ENCODE assay signal across 8 cellular contexts in the genomic region with DNA sequence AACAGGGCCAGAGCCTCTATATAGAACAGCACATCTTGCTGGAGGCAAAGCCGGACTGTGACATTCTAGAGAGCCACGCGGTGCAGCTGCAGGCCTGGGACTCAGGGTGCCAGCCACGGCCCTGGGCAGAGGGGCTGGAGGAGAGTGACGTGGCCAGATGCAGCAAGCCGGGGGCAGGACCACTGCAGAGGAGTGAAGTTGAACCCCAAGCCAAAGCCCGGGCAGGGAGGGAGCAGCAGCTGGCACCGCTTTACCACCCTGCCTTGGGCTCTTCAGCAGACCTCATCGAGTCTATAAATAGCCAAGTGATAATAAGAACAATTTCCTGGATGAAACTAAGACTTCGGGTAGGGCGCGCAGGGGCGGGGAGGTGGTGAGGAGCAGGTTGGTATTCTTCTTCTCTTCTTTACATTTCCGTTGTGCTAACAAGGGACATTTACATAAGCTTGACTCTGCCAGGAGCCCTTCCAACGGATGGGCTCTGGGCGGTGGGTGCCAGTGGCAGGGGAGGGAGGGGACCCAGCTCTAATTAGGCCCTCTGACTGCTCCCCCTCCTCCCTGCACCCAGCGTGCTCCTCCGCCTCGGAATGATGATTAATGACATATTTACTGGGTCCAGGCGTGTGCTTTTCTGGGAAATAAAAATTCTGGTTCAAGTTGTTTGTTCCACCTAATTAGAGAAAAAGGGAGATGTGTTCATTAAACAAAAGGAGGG.
DNase-seq lines count a peak whose midpoint lies in the region; ATAC-seq lines count a peak whose summit lies in the region.

No MANE protein-coding gene starts in this region.

- ATAC-seq in HG02571 (IDR thresholded peaks at IDR 0.05; ENCODE audit: unreplicated experiment): peak; percentile 75
- peak; percentile 58 for ATAC-seq in stimulated activated naive CD8-positive, alpha-beta T cell treated with anti-CD3 and anti-CD28 coated beads, Interleukin-15, amount 100 ng/mL, for 72 hours

- H3K4me3 Mint-ChIP-seq in stimulated activated naive CD8-positive, alpha-beta T cell treated with anti-CD3 and anti-CD28 coated beads, Interleukin-15, amount 100 ng/mL, for 72 hours: peak overlapping the region in 1 of 2 donors; percentile 75

- peaks cover 0 to 6% of the 10 kb centered on the region in 2 donors for H3K9me3 Mint-ChIP-seq in stimulated activated naive CD8-positive, alpha-beta T cell treated with anti-CD3 and anti-CD28 coated beads, Interleukin-15, amount 100 ng/mL, for 72 hours

- peaks cover 28% of the 10 kb centered on the region for H3K4me1 Mint-ChIP-seq in stimulated activated naive CD8-positive, alpha-beta T cell treated with anti-CD3 and anti-CD28 coated beads, Interleukin-15, amount 100 ng/mL, for 72 hours

- H3K27me3 Mint-ChIP-seq in stimulated activated naive CD8-positive, alpha-beta T cell treated with anti-CD3 and anti-CD28 coated beads, Interleukin-15, amount 100 ng/mL, for 72 hours: no peaks in the 10 kb centered on the region

- DNase-seq in DMS53 (lab: John Stamatoyannopoulos, UW) (peak; percentile 37), DMS53 treated with DMSO at 0.1 percent for 48 hours (lab: John Stamatoyannopoulos, UW; ENCODE audit: unreplicated experiment) (no peak), NCI-H1417 (lab: John Stamatoyannopoulos, UW) (peak; percentile 31 to 93 (median 87)), SIG-M5 treated with dmso at 0.1 percent for 504 hours (lab: John Stamatoyannopoulos, UW; ENCODE audit: unreplicated experiment) (no peak)
- peak; percentile 14 to 17 for DNase-seq in stimulated activated naive CD8-positive, alpha-beta T cell treated with anti-CD3 and anti-CD28 coated beads, Interleukin-15, amount 100 ng/mL, for 72 hours
- no peak for DNase-seq in activated CD8-positive, alpha-beta memory T cell treated with anti-CD3 and anti-CD28 coated beads, Interleukin-2, amount 50 U/mL, for 4 hours

- peak overlapping the region; percentile 29 for H3K27ac ChIP-seq in angular gyrus (ENCODE audit: low read depth, low read length)

- H3K27ac Mint-ChIP-seq in stimulated activated naive CD8-positive, alpha-beta T cell treated with anti-CD3 and anti-CD28 coated beads, Interleukin-15, amount 100 ng/mL, for 72 hours: peak overlapping the region in 1 of 2 donors; percentile 59

Comparison
In these comparisons a context has a peak if more than half of its experiments do, and no peak if none do; other contexts are left out.
1. DNase-seq: peak in DMS53 (single experiment), NCI-H1417 (3 of 3) and stimulated activated naive CD8-positive, alpha-beta T cell treated with anti-CD3 and anti-CD28 coated beads, Interleukin-15, amount 100 ng/mL, for 72 hours (2 of 2); none in DMS53 treated with DMSO at 0.1 percent for 48 hours (single experiment), SIG-M5 treated with dmso at 0.1 percent for 504 hours (single experiment) and activated CD8-positive, alpha-beta memory T cell treated with anti-CD3 and anti-CD28 coated beads, Interleukin-2, amount 50 U/mL, for 4 hours (single experiment).